In genomic region chr11:29159552-29160465, GRCh38 we compare ENCODE assay signal across 1 cellular context.
TF ChIP-seq lines count a peak whose summit lies in the region.

No MANE protein-coding gene starts in this region.

TF ChIP-seq in GM23338, 12 proteins besides CTCF, POLR2A, EP300 and RAD21:
- TF ChIP-seq, protein P1, sequence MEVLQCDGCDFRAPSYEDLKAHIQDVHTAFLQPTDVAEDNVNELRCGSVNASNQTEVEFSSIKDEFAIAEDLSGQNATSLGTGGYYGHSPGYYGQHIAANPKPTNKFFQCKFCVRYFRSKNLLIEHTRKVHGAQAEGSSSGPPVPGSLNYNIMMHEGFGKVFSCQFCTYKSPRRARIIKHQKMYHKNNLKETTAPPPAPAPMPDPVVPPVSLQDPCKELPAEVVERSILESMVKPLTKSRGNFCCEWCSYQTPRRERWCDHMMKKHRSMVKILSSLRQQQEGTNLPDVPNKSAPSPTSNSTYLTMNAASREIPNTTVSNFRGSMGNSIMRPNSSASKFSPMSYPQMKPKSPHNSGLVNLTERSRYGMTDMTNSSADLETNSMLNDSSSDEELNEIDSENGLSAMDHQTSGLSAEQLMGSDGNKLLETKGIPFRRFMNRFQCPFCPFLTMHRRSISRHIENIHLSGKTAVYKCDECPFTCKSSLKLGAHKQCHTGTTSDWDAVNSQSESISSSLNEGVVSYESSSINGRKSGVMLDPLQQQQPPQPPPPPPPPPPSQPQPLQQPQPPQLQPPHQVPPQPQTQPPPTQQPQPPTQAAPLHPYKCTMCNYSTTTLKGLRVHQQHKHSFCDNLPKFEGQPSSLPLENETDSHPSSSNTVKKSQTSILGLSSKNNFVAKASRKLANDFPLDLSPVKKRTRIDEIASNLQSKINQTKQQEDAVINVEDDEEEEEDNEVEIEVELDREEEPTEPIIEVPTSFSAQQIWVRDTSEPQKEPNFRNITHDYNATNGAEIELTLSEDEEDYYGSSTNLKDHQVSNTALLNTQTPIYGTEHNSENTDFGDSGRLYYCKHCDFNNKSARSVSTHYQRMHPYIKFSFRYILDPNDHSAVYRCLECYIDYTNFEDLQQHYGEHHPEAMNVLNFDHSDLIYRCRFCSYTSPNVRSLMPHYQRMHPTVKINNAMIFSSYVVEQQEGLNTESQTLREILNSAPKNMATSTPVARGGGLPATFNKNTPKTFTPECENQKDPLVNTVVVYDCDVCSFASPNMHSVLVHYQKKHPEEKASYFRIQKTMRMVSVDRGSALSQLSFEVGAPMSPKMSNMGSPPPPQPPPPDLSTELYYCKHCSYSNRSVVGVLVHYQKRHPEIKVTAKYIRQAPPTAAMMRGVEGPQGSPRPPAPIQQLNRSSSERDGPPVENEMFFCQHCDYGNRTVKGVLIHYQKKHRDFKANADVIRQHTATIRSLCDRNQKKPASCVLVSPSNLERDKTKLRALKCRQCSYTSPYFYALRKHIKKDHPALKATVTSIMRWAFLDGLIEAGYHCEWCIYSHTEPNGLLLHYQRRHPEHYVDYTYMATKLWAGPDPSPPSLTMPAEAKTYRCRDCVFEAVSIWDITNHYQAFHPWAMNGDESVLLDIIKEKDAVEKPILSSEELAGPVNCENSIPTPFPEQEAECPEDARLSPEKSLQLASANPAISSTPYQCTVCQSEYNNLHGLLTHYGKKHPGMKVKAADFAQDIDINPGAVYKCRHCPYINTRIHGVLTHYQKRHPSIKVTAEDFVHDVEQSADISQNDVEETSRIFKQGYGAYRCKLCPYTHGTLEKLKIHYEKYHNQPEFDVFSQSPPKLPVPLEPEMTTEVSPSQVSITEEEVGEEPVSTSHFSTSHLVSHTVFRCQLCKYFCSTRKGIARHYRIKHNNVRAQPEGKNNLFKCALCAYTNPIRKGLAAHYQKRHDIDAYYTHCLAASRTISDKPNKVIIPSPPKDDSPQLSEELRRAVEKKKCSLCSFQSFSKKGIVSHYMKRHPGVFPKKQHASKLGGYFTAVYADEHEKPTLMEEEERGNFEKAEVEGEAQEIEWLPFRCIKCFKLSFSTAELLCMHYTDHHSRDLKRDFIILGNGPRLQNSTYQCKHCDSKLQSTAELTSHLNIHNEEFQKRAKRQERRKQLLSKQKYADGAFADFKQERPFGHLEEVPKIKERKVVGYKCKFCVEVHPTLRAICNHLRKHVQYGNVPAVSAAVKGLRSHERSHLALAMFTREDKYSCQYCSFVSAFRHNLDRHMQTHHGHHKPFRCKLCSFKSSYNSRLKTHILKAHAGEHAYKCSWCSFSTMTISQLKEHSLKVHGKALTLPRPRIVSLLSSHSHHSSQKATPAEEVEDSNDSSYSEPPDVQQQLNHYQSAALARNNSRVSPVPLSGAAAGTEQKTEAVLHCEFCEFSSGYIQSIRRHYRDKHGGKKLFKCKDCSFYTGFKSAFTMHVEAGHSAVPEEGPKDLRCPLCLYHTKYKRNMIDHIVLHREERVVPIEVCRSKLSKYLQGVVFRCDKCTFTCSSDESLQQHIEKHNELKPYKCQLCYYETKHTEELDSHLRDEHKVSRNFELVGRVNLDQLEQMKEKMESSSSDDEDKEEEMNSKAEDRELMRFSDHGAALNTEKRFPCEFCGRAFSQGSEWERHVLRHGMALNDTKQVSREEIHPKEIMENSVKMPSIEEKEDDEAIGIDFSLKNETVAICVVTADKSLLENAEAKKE (CRISPR knock-in tag; IDR thresholded peaks at IDR 0.05): peak; percentile 62
- no peak for TF ChIP-seq ZNF331 (CRISPR knock-in tag; IDR thresholded peaks at IDR 0.05; ENCODE audit: low read depth)
- TF ChIP-seq POLR2AphosphoS5 (IDR thresholded peaks at IDR 0.05; ENCODE audit: low read depth): no peak
